In genomic region chr3:133114198-133114597, GRCh38 we compare ENCODE assay signal across 20 cellular contexts.
DNase-seq lines count a peak whose midpoint lies in the region; ATAC-seq and TF ChIP-seq lines count a peak whose summit lies in the region.
"Had no signal": no experiment of that assay in that cellular context is flagged by ENCODE, and none has a peak within 500 bp of the region (broad histone marks: within the 10 kb centered on the region; RNA-seq: fewer than 3 reads in every experiment).

No MANE protein-coding gene starts in this region.

- in situ Hi-C loops in mammary epithelial cell (cut with MboI; ENCODE audit: low sequenced_read_pairs in 2 of 2) = no loop called here

- CTCF ChIA-PET in MCF 10A (lab: Yijun Ruan, JAX) = no interaction called here
- CTCF ChIA-PET in mammary epithelial cell (lab: Charles Lee; ENCODE audit: low non-redundant PET) = no interaction called here

- no peak overlapping the region for H3K27ac Mint-ChIP-seq in MCF 10A (ENCODE audit: low read depth, unreplicated experiment)
- H3K27ac Mint-ChIP-seq in naive thymus-derived CD8-positive, alpha-beta T cell = no peak overlapping the region
- H3K27ac Mint-ChIP-seq: B cell; CD4-positive, alpha-beta T cell; IgD-negative memory B cell had no signal

- H3K9me3 Mint-ChIP-seq in MCF 10A (ENCODE audit: unreplicated experiment) = no peaks in the 10 kb centered on the region
- no peaks in the 10 kb centered on the region for H3K9me3 Mint-ChIP-seq in naive thymus-derived CD8-positive, alpha-beta T cell
- H3K9me3 Mint-ChIP-seq: CD4-positive, alpha-beta T cell; IgD-negative memory B cell had no signal

- no peaks in the 10 kb centered on the region for H3K4me1 Mint-ChIP-seq in MCF 10A (ENCODE audit: insufficient read depth, unreplicated experiment)
- H3K4me1 Mint-ChIP-seq in naive thymus-derived CD8-positive, alpha-beta T cell = no peaks in the 10 kb centered on the region

- no peak overlapping the region for H3K4me3 Mint-ChIP-seq in MCF 10A (ENCODE audit: unreplicated experiment)
- H3K4me3 Mint-ChIP-seq in naive thymus-derived CD8-positive, alpha-beta T cell = no peak overlapping the region
- H3K4me3 Mint-ChIP-seq: B cell; CD4-positive, alpha-beta T cell; IgD-negative memory B cell had no signal

- H3K4me1 ChIP-seq in mammary epithelial cell (ENCODE audit: insufficient read depth, low read length) (no peaks in the 10 kb centered on the region), adrenal gland (replicated peaks in 1 of 2) (peaks cover 10 to 37% of the 10 kb centered on the region in 2 donors), skeletal muscle satellite cell (ENCODE audit: control insufficient read depth, insufficient read depth, low read length) (peaks cover 35% of the 10 kb centered on the region)

- H3K9me3 ChIP-seq in mammary epithelial cell (replicated peaks; ENCODE audit: insufficient read depth, low read length) (no peaks in the 10 kb centered on the region), adrenal gland (replicated peaks in 1 of 3) (no peaks in the 10 kb centered on the region), skeletal muscle satellite cell (replicated peaks; ENCODE audit: low read length) (no peaks in the 10 kb centered on the region)
- H3K9me3 ChIP-seq: MG63 had no signal

- intact Hi-C loops in MCF 10A (cut with micrococcal nuclease) (no loop called here), mammary epithelial cell (cut with micrococcal nuclease) (no loop called here), adrenal gland (cut with DNase I) (no loop called here)

- no peak overlapping the region for H3K27ac ChIP-seq in mammary epithelial cell (ENCODE audit: insufficient read depth, low read depth, low read length)
- peak overlapping the region; percentile 57 to 65 (median 63) for H3K27ac ChIP-seq in adrenal gland

- BruUV-seq in MCF 10A (replicated peaks; lab: Mats Ljungman, UMichigan) (no TSS peak), mammary epithelial cell (replicated peaks; lab: Mats Ljungman, UMichigan) (no TSS peak)

- H3K36me3 ChIP-seq in mammary epithelial cell (ENCODE audit: insufficient read depth, low read length) (no peaks in the 10 kb centered on the region), adrenal gland (replicated peaks in 1 of 2) (no peaks in the 10 kb centered on the region), skeletal muscle satellite cell (ENCODE audit: insufficient read depth, low read length) (no peaks in the 10 kb centered on the region)
- H3K36me3 ChIP-seq: MG63 had no signal

- no peak for TF ChIP-seq POLR2A in adrenal gland (IDR thresholded peaks at IDR 0.05)

- H3K4me2 ChIP-seq in mammary epithelial cell (ENCODE audit: insufficient read depth, low read depth, low read length) (no peak overlapping the region), skeletal muscle satellite cell (ENCODE audit: low read length) (peak overlapping the region; percentile 62)

- H3K27me3 Mint-ChIP-seq in MCF 10A (ENCODE audit: insufficient read depth, unreplicated experiment) = peaks cover 16% of the 10 kb centered on the region
- peaks cover 1 to 10% (median 4%) of the 10 kb centered on the region in 5 donors for H3K27me3 Mint-ChIP-seq in naive thymus-derived CD8-positive, alpha-beta T cell
- H3K27me3 Mint-ChIP-seq: B cell had no signal

- no peaks in the 10 kb centered on the region for H3K79me2 ChIP-seq in mammary epithelial cell (ENCODE audit: insufficient read depth, low read length)

- H3K27me3 ChIP-seq in mammary epithelial cell (ENCODE audit: insufficient read depth, low read length) = no peaks in the 10 kb centered on the region
- H3K27me3 ChIP-seq in adrenal gland = no peaks in the 10 kb centered on the region
- H3K27me3 ChIP-seq in skeletal muscle satellite cell (ENCODE audit: control insufficient read depth, insufficient read depth, low read length) = no peaks in the 10 kb centered on the region
- H3K27me3 ChIP-seq: MG63 had no signal

- dilution Hi-C loops in mammary epithelial cell (cut with HindIII; ENCODE audit: low sequenced_read_pairs) = no loop called here

- H3K9ac ChIP-seq in mammary epithelial cell (ENCODE audit: insufficient read depth, low read length) = no peak overlapping the region
- peak overlapping the region; percentile 31 for H3K9ac ChIP-seq in skeletal muscle satellite cell (ENCODE audit: low read depth, low read length)

- POLR2A ChIA-PET in MCF 10A (lab: Yijun Ruan, JAX) = interaction anchor here (0.6 kb wide), 1 partner anchor 10 kb away, joined by 3 read pairs; no protein-coding TSS in a partner anchor
- POLR2A ChIA-PET in naive thymus-derived CD8-positive, alpha-beta T cell (lab: Charles Lee) = no interaction called here

- no peak overlapping the region for H2AFZ ChIP-seq in mammary epithelial cell (ENCODE audit: low read depth, low read length)

- DNase-seq in MCF 10A (ENCODE audit: unreplicated experiment) (peak; percentile 6), mammary epithelial cell (no peak), M059J (ENCODE audit: low read depth) (peak; percentile 58), adrenal gland (no peak), RKO (ENCODE audit: low spot score) (no peak), T-helper 1 cell (no peak)
- no peak for DNase-seq in naive thymus-derived CD8-positive, alpha-beta T cell
- DNase-seq: CD4-positive, alpha-beta T cell; COR-L47; DMS79; NCI-H2029; NCI-H524 treated with DMSO at 0.1 percent for 48 hours; Right ventricle myocardium superior; SW 1271; T-helper 2 cell had no signal

- 88% methylated on average over 3 of the region's 3 CpGs for WGBS in mammary epithelial cell (ENCODE audit: low coverage, missing lambda C conversion rate)
- WGBS in adrenal gland, 4 donors = 89 to 97% (median 93%) methylated on average over 3 of the region's 3 CpGs

- no peaks in the 10 kb centered on the region for H4K20me1 ChIP-seq in mammary epithelial cell (ENCODE audit: insufficient read depth, low read length)

- H3K36me3 Mint-ChIP-seq in MCF 10A (ENCODE audit: insufficient read depth, unreplicated experiment) = no peaks in the 10 kb centered on the region
- H3K36me3 Mint-ChIP-seq in naive thymus-derived CD8-positive, alpha-beta T cell = no peaks in the 10 kb centered on the region
- H3K36me3 Mint-ChIP-seq: IgD-negative memory B cell had no signal

- TF ChIP-seq CTCF in MCF 10A (IDR thresholded peaks at IDR 0.05; ENCODE audit: unreplicated experiment) = no peak
- TF ChIP-seq CTCF in mammary epithelial cell (conservative IDR thresholded peaks at IDR 0.05 in 1 of 2, IDR thresholded peaks at IDR 0.05 in 1 of 2; ENCODE audit: extremely low read depth in 1 of 2, insufficient read depth in 1 of 2, low read depth in 1 of 2, low read length in 2 of 2) = no peak
- no peak for TF ChIP-seq CTCF in adrenal gland (IDR thresholded peaks at IDR 0.05)

- ATAC-seq in naive thymus-derived CD8-positive, alpha-beta T cell = no peak
- ATAC-seq: GM12878 had no signal

- H3K4me3 ChIP-seq in mammary epithelial cell (replicated peaks in 1 of 3; ENCODE audit: insufficient read depth in 1 of 3, low read depth in 2 of 3, low read length in 3 of 3) = no peak overlapping the region
- H3K4me3 ChIP-seq in adrenal gland = no peak overlapping the region
- H3K4me3 ChIP-seq in skeletal muscle satellite cell (ENCODE audit: low read length) = no peak overlapping the region
- H3K4me3 ChIP-seq: GM12878, MG63 had no signal

Comparison
In these comparisons a context has a peak if more than half of its experiments do, and no peak if none do; other contexts are left out.
1. DNase-seq: peak in MCF 10A (single experiment) and M059J (single experiment); none in mammary epithelial cell (single experiment), adrenal gland (0 of 7), RKO (single experiment), T-helper 1 cell (0 of 5) and naive thymus-derived CD8-positive, alpha-beta T cell (0 of 10).